In the genomic region with DNA sequence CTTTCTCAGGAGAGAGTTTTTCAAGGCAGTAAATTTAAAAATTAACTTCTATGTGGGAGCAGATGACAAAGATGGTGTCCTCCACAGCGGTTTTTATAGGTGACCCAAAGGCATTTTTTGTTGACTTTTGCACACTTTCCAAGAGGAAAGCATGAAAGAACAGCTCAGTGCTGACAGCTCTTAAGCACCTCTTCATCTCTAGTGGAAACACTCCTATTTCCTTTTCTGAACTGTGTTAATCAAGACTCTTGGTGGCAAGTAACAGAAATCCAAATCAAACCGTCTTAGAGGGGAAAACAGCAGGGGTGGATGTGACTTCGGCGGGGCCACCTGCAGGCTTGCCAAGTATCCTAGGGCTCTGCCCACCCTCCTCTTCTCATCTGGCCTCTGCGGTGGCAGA, we compare ENCODE assay signal across 30 cellular contexts.
"Had no signal": no experiment of that assay in that cellular context is flagged by ENCODE, and none has a peak within 500 bp of the region (broad histone marks: within the 10 kb centered on the region; RNA-seq: fewer than 3 reads in every experiment).

No MANE protein-coding gene starts in this region.

- H3K27me3 Mint-ChIP-seq: activated B cell treated with CpG ODN at 0.5 μM for 24 hours; activated CD8-positive, alpha-beta T cell treated with anti-CD3 and anti-CD28 coated beads for 36 hours; activated naive CD8-positive, alpha-beta T cell; activated T-helper 17 cell treated with anti-CD3 and anti-CD28 coated beads, Interleukin-2, amount 50 U/mL, for 72 hours; central memory CD8-positive, alpha-beta T cell; dendritic cell treated with granulocyte-macrophage colony-stimulating factor and Interleukin-4, amounts not matched to agents 40 ng/mL and 50 ng/mL, for 4 days; T-helper 17 cell had no signal

- H3K4me3 ChIP-seq: coronary artery, dorsolateral prefrontal cortex had no signal

- DNase-seq: activated B cell treated with CpG ODN at 0.5 μM for 24 hours; activated CD4-positive, alpha-beta T cell treated with anti-CD3 and anti-CD28 coated beads for 48 hours; activated CD4-positive, alpha-beta T cell treated with anti-CD3 and anti-CD28 coated beads, Interleukin-2, amount 50 U/mL, for 4 hours; activated CD8-positive, alpha-beta memory T cell treated with anti-CD3 and anti-CD28 coated beads for 24 hours; activated CD8-positive, alpha-beta T cell treated with anti-CD3 and anti-CD28 coated beads for 36 hours; activated effector memory CD4-positive, alpha-beta T cell treated with Interleukin-2 at 50 U/mL for 16 hours; activated gamma-delta T cell treated with Interleukin-2 at 50 U/mL for 16 hours; activated naive CD4-positive, alpha-beta T cell treated with anti-CD3 and anti-CD28 coated beads, Interleukin-2, amount 50 U/mL, for 16 hours; activated naive CD4-positive, alpha-beta T cell treated with Interleukin-2 at 50 U/mL for 16 hours; activated T-cell treated with anti-CD3 and anti-CD28 coated beads, Interleukin-2, amount 50 U/mL, for 4 hours; amniotic stem cell; anterior cingulate cortex; brain microvascular endothelial cell; dorsolateral prefrontal cortex; effector memory CD4-positive, alpha-beta T cell; endodermal cell; foreskin fibroblast; head of caudate nucleus; T-helper 1 cell; T-helper 17 cell; T1000; WERI-Rb-1 had no signal

- H3K27me3 ChIP-seq: brain microvascular endothelial cell, dorsolateral prefrontal cortex had no signal

- H3K9me3 Mint-ChIP-seq: activated B cell treated with CpG ODN at 0.5 μM for 24 hours; activated CD8-positive, alpha-beta T cell treated with anti-CD3 and anti-CD28 coated beads for 36 hours; activated T-cell treated with anti-CD3 and anti-CD28 coated beads, Interleukin-2, amount 50 U/mL, for 4 hours; activated T-helper 17 cell treated with anti-CD3 and anti-CD28 coated beads, Interleukin-2, amount 50 U/mL, for 72 hours; central memory CD8-positive, alpha-beta T cell; dendritic cell treated with granulocyte-macrophage colony-stimulating factor and Interleukin-4, amounts not matched to agents 40 ng/mL and 50 ng/mL, for 4 days; endodermal cell; T-helper 2 cell treated with Interferon-gamma antibody and Interleukin-4, amounts not matched to agents 5 μg/mL and 100 μg/mL, for 36 hours had no signal

- ATAC-seq: activated CD4-positive, CD25-positive, alpha-beta regulatory T cell treated with anti-CD3 and anti-CD28 coated beads, Interleukin-2, amount 50 U/mL, for 24 hours; activated CD8-positive, alpha-beta T cell treated with anti-CD3 and anti-CD28 coated beads for 36 hours; activated T-cell treated with anti-CD3 and anti-CD28 coated beads, Interleukin-2, amount 50 U/mL, for 4 hours; activated T-helper 17 cell treated with anti-CD3 and anti-CD28 coated beads, Interleukin-2, amount 50 U/mL, for 72 hours; esophagus mucosa; T-helper 17 cell had no signal

- H3K27ac Mint-ChIP-seq: activated B cell treated with CpG ODN at 0.5 μM for 24 hours; activated CD8-positive, alpha-beta T cell treated with anti-CD3 and anti-CD28 coated beads for 36 hours; activated naive CD8-positive, alpha-beta T cell; activated T-helper 17 cell treated with anti-CD3 and anti-CD28 coated beads, Interleukin-2, amount 50 U/mL, for 72 hours; dendritic cell treated with granulocyte-macrophage colony-stimulating factor and Interleukin-4, amounts not matched to agents 40 ng/mL and 50 ng/mL, for 4 days; endodermal cell; T-helper 17 cell; T-helper 2 cell treated with Interferon-gamma antibody and Interleukin-4, amounts not matched to agents 5 μg/mL and 100 μg/mL, for 36 hours had no signal

- H3K27ac ChIP-seq: brain microvascular endothelial cell, coronary artery, dorsolateral prefrontal cortex, WERI-Rb-1 had no signal

- H3K4me1 Mint-ChIP-seq: activated T-helper 17 cell treated with anti-CD3 and anti-CD28 coated beads, Interleukin-2, amount 50 U/mL, for 72 hours; central memory CD8-positive, alpha-beta T cell had no signal

- H3K36me3 ChIP-seq: brain microvascular endothelial cell, WERI-Rb-1 had no signal

- H3K4me3 Mint-ChIP-seq: activated B cell treated with CpG ODN at 0.5 μM for 24 hours; activated CD8-positive, alpha-beta T cell treated with anti-CD3 and anti-CD28 coated beads for 36 hours; activated naive CD8-positive, alpha-beta T cell; activated T-cell treated with anti-CD3 and anti-CD28 coated beads, Interleukin-2, amount 50 U/mL, for 4 hours; activated T-helper 17 cell treated with anti-CD3 and anti-CD28 coated beads, Interleukin-2, amount 50 U/mL, for 72 hours; central memory CD8-positive, alpha-beta T cell; dendritic cell treated with granulocyte-macrophage colony-stimulating factor and Interleukin-4, amounts not matched to agents 40 ng/mL and 50 ng/mL, for 4 days; endodermal cell; T-helper 17 cell; T-helper 2 cell treated with Interferon-gamma antibody and Interleukin-4, amounts not matched to agents 5 μg/mL and 100 μg/mL, for 36 hours had no signal
